ENCODE assay signal across 20 cellular contexts in genomic region chr2:177714704-177715103, GRCh38.
"Had no signal": no experiment of that assay in that cellular context is flagged by ENCODE, and none has a peak within 500 bp of the region (broad histone marks: within the 10 kb centered on the region; RNA-seq: fewer than 3 reads in every experiment).

No MANE protein-coding gene starts in this region.

- H3K9ac ChIP-seq: parathyroid adenoma had no signal

- H3K36me3 ChIP-seq: breast epithelium, left ventricle myocardium inferior, stomach, thoracic aorta had no signal

- H3K4me1 Mint-ChIP-seq: endodermal cell; natural killer cell; stimulated activated memory B cell treated with anti-CD40 and anti-IgM and Interleukin-4, amounts not matched to agents 10 μg/mL and 1 μg/mL and 100 μg/mL, for 72 hours; T-cell had no signal

- H3K9me3 Mint-ChIP-seq: endodermal cell; mesothelial cell of epicardium; natural killer cell; stimulated activated memory B cell treated with anti-CD40 and anti-IgM and Interleukin-4, amounts not matched to agents 10 μg/mL and 1 μg/mL and 100 μg/mL, for 72 hours; T-cell; T-helper 2 cell treated with Interferon-gamma antibody and Interleukin-4, amounts not matched to agents 5 μg/mL and 100 μg/mL, for 36 hours; type B pancreatic cell had no signal

- H3K4me3 ChIP-seq: breast epithelium, coronary artery, left ventricle myocardium inferior, stomach, thoracic aorta had no signal

- H3K9me3 ChIP-seq: breast epithelium, left ventricle myocardium inferior, stomach, thoracic aorta had no signal

- H3K27ac Mint-ChIP-seq: activated naive CD8-positive, alpha-beta T cell; endodermal cell; natural killer cell; stimulated activated memory B cell treated with anti-CD40 and anti-IgM and Interleukin-4, amounts not matched to agents 10 μg/mL and 1 μg/mL and 100 μg/mL, for 72 hours; T-cell; T-helper 2 cell treated with Interferon-gamma antibody and Interleukin-4, amounts not matched to agents 5 μg/mL and 100 μg/mL, for 36 hours; type B pancreatic cell had no signal

- H3K79me2 ChIP-seq: parathyroid adenoma had no signal

- H2AFZ ChIP-seq: parathyroid adenoma had no signal

- H3K4me1 ChIP-seq: breast epithelium, left ventricle myocardium inferior, parathyroid adenoma, stomach had no signal

- H3K27ac ChIP-seq: breast epithelium, coronary artery, epithelial cell of prostate, left ventricle myocardium inferior, parathyroid adenoma, stomach, thoracic aorta had no signal

- ATAC-seq: natural killer cell; sciatic nerve; stimulated activated memory B cell treated with anti-CD40 and anti-IgM and Interleukin-4, amounts not matched to agents 10 μg/mL and 1 μg/mL and 100 μg/mL, for 72 hours; T-cell had no signal

- H3K27me3 ChIP-seq: breast epithelium, stomach had no signal

- H3K36me3 Mint-ChIP-seq: activated naive CD8-positive, alpha-beta T cell; natural killer cell; stimulated activated memory B cell treated with anti-CD40 and anti-IgM and Interleukin-4, amounts not matched to agents 10 μg/mL and 1 μg/mL and 100 μg/mL, for 72 hours; T-cell; type B pancreatic cell had no signal

- DNase-seq: activated T-cell treated with anti-CD3 and anti-CD28 coated beads, Interleukin-2, amount 50 U/mL, for 1 hour; endodermal cell; left ventricle myocardium inferior; mammary epithelial cell; natural killer cell; small intestine; stimulated activated CD4-positive, alpha-beta T cell treated with anti-CD3 and anti-CD28 coated beads, Interleukin-2, amount 100 ng/mL, for 24 hours; stomach; T-cell had no signal

- H3K27me3 Mint-ChIP-seq: stimulated activated memory B cell treated with anti-CD40 and anti-IgM and Interleukin-4, amounts not matched to agents 10 μg/mL and 1 μg/mL and 100 μg/mL, for 72 hours; type B pancreatic cell had no signal

- FAIRE-seq: small intestine had no signal

- H3K4me3 Mint-ChIP-seq: activated naive CD8-positive, alpha-beta T cell; endodermal cell; mesothelial cell of epicardium; natural killer cell; stimulated activated memory B cell treated with anti-CD40 and anti-IgM and Interleukin-4, amounts not matched to agents 10 μg/mL and 1 μg/mL and 100 μg/mL, for 72 hours; T-cell; T-helper 2 cell treated with Interferon-gamma antibody and Interleukin-4, amounts not matched to agents 5 μg/mL and 100 μg/mL, for 36 hours; type B pancreatic cell had no signal
